Comparison of ENCODE assay signal across 1 cellular context in the genomic region with DNA sequence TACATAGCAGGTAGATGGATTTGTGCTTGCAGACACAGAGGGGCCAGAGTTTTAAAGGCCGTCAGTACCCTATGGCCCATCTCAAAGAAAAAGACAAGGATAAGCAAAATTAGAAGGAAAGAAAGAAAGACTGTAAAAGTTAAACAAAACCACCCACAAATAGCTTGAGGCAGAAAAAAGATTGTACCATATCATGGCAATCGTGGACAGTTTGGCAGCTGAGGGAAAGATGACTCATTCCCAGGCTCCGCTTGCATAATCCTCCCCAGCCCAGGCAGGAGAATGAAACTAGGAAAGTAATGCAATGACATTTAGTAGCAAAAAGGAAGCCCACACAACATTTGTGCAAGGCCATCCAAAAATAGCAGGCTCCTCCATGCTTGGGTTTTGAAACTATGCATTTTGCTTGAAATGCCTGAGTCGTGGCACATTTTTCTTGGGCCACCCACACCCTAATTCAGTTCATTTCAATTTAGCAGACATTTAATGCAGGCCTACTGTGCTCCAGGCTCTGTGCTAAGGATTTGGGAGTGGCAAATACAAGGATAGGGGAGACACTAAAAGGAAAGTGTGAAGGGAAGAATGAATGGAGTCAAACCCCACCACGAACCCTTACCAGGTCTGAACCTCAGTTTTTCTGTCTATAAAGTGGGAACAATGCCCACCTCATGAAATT.
TF ChIP-seq lines count a peak whose summit lies in the region.

No MANE protein-coding gene starts in this region.

TF ChIP-seq in liver, 16 proteins besides CTCF, POLR2A, EP300 and RAD21 (continued from another document):
- TF ChIP-seq, protein P1, sequence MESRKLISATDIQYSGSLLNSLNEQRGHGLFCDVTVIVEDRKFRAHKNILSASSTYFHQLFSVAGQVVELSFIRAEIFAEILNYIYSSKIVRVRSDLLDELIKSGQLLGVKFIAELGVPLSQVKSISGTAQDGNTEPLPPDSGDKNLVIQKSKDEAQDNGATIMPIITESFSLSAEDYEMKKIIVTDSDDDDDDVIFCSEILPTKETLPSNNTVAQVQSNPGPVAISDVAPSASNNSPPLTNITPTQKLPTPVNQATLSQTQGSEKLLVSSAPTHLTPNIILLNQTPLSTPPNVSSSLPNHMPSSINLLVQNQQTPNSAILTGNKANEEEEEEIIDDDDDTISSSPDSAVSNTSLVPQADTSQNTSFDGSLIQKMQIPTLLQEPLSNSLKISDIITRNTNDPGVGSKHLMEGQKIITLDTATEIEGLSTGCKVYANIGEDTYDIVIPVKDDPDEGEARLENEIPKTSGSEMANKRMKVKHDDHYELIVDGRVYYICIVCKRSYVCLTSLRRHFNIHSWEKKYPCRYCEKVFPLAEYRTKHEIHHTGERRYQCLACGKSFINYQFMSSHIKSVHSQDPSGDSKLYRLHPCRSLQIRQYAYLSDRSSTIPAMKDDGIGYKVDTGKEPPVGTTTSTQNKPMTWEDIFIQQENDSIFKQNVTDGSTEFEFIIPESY (IDR thresholded peaks at IDR 0.05) = peak; percentile 77
- TF ChIP-seq SP1 (IDR thresholded peaks at IDR 0.05) (peak; percentile 57), JUND (IDR thresholded peaks at IDR 0.05) (peak; percentile 100), TAF1 (conservative IDR thresholded peaks at IDR 0.05) (no peak), EGR1 (IDR thresholded peaks at IDR 0.05; ENCODE audit: low read depth in 2 of 2) (peak in 1 of 2 donors; percentile 89), YY1 (IDR thresholded peaks at IDR 0.05) (peak; percentile 86)
